Comparison of ENCODE assay signal across 9 cellular contexts in the genomic region with DNA sequence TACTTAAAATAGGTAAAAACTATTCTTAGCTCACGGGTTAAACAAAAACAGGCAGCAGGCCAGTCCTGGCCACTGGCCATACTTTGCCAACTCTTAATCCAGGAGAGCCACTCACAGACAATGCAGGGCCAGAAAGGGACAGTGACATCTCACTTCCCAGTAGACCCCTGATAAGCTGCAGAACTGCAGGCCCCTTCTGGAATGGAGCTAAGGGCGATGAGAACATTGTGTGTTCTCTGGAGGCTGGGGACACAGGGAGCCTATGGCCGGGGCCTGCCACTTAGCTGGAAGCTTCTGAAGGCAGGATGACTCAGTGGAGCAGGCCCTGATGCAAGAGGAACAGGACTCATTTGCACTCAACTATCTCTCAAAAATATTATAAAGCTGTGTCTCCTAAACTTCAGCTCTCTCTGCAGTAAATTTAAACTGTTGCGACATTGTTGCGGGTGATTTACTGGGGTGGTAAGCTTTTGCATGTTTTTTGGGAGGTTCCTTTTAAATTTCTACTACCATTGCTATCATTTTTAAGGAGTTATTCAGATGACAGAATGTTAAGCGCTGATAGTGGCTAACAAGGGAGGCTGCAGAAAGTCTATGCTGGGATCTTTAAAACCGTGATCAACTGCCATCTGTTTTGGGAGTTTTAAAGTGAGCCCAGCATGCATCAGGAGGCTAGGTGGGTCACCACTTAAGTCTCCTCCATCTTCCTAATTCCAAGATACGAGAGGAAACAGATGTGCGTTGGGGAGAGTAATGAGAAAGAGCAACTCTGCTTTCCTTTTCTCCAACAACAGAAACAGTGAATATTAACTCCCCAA. TPM values are rescaled to one million over a fixed set of nuclear protein-coding genes. Genes with fewer than 3 reads are reported as not detected.
DNase-seq lines count a peak whose midpoint lies in the region; ATAC-seq and TF ChIP-seq lines count a peak whose summit lies in the region.
"Had no signal": no experiment of that assay in that cellular context is flagged by ENCODE, and none has a peak within 500 bp of the region (broad histone marks: within the 10 kb centered on the region; RNA-seq: fewer than 3 reads in every experiment).

No MANE protein-coding gene starts in this region.

- H3K36me3 ChIP-seq in adipocyte (ENCODE audit: control insufficient read depth, insufficient read depth, low read length, severe bottlenecking) (no peaks in the 10 kb centered on the region), gastrocnemius medialis (no peaks in the 10 kb centered on the region)

- H3K4me1 ChIP-seq in adipocyte (ENCODE audit: control insufficient read depth, insufficient read depth, low read length) (peaks cover 50% of the 10 kb centered on the region), gastrocnemius medialis (peaks cover 31 to 32% of the 10 kb centered on the region in 2 donors)

- peak overlapping the region; percentile 81 for H3K9ac ChIP-seq in adipocyte (ENCODE audit: low read length)

- peak overlapping the region; percentile 58 to 81 (median 68) for H3K27ac ChIP-seq in gastrocnemius medialis

- DNase-seq in ELR (ENCODE audit: low read depth), result peak; percentile 85
- DNase-seq in adipocyte (ENCODE audit: low read depth), result peak; percentile 88
- peak; percentile 84 for DNase-seq in left cardiac atrium
- peak; percentile 73 to 83 for DNase-seq in gastrocnemius medialis
- DNase-seq in T-helper 1 cell, result no peak
- DNase-seq: activated B cell treated with CpG ODN at 0.5 μM for 24 hours had no signal

- ATAC-seq in left cardiac atrium (peak; percentile 87 to 91), gastrocnemius medialis (peak; percentile 95), HG02884 (IDR thresholded peaks at IDR 0.05; ENCODE audit: unreplicated experiment) (no peak), HG02981 (IDR thresholded peaks at IDR 0.05; ENCODE audit: unreplicated experiment) (no peak), GM19467 (IDR thresholded peaks at IDR 0.05; ENCODE audit: unreplicated experiment) (no peak)

- TF ChIP-seq POLR2A in gastrocnemius medialis (IDR thresholded peaks at IDR 0.05), result no peak

- in situ Hi-C loops in gastrocnemius medialis (cut with MboI; ENCODE audit: low sequenced_read_pairs in 4 of 4), result loop anchor here in 1 of 4 donors (25.0 kb wide), 1 partner anchor 203 kb away; no protein-coding TSS in a partner anchor

- intact Hi-C loops in left cardiac atrium (cut with DNase I) (loop anchor here in 1 of 2 donors (2.0 kb wide), 1 partner anchor 34 kb away; a partner anchor contains a TSS), gastrocnemius medialis (cut with DNase I; ENCODE audit: low total_unique reads) (loop anchor here (1.0 to 2.0 kb wide), 2 partner anchors 34 to 55 kb away; a partner anchor contains a TSS)

- H3K4me3 ChIP-seq in adipocyte (ENCODE audit: low read length) (peak overlapping the region; percentile 74), gastrocnemius medialis (peak overlapping the region in 1 of 4 donors; percentile 18)

- H3K27me3 ChIP-seq in adipocyte (replicated peaks; ENCODE audit: control insufficient read depth, insufficient read depth, low read length) (no peaks in the 10 kb centered on the region), gastrocnemius medialis (no peaks in the 10 kb centered on the region)

- TF ChIP-seq CTCF in gastrocnemius medialis (IDR thresholded peaks at IDR 0.05 in 4 of 5, conservative IDR thresholded peaks at IDR 0.05 in 1 of 5), result no peak

- H3K9me3 ChIP-seq in adipocyte (ENCODE audit: control insufficient read depth, low read length) (no peaks in the 10 kb centered on the region), gastrocnemius medialis (no peaks in the 10 kb centered on the region)

RNA-seq across cellular contexts. Expression of a gene that starts 33.2 kb away (rescaled TPM):
- total RNA-seq in left cardiac atrium (10 to 100 TPM; 41.9 to 42.1 TPM), gastrocnemius medialis (10 to 100 TPM; 10.2 to 18.9 (median 12.1) TPM)

Comparison
In these comparisons a context has a peak if more than half of its experiments do, and no peak if none do; other contexts are left out.
1. DNase-seq: peak in ELR (single experiment), adipocyte (single experiment), left cardiac atrium (single experiment) and gastrocnemius medialis (2 of 2); none in T-helper 1 cell (0 of 5).
2. ATAC-seq: peak in left cardiac atrium (2 of 2) and gastrocnemius medialis (2 of 2); none in HG02884 (single experiment), HG02981 (single experiment) and GM19467 (single experiment).